In genomic region chr9:131115360-131115742, GRCh38 we compare ENCODE assay signal across 1 cellular context. TPM values are rescaled to one million over a fixed set of nuclear protein-coding genes. Genes with fewer than 3 reads are reported as not detected.
"Had no signal": no experiment of that assay in that cellular context is flagged by ENCODE, and none has a peak within 500 bp of the region (broad histone marks: within the 10 kb centered on the region; RNA-seq: fewer than 3 reads in every experiment).

No MANE protein-coding gene starts in this region.

RNA-seq across cellular contexts. Expression of gene AIF1L, which starts 19.0 kb away (rescaled TPM):
- total RNA-seq: activated B cell treated with CpG ODN at 0.5 μM for 24 hours had no signal
